In the genomic region with DNA sequence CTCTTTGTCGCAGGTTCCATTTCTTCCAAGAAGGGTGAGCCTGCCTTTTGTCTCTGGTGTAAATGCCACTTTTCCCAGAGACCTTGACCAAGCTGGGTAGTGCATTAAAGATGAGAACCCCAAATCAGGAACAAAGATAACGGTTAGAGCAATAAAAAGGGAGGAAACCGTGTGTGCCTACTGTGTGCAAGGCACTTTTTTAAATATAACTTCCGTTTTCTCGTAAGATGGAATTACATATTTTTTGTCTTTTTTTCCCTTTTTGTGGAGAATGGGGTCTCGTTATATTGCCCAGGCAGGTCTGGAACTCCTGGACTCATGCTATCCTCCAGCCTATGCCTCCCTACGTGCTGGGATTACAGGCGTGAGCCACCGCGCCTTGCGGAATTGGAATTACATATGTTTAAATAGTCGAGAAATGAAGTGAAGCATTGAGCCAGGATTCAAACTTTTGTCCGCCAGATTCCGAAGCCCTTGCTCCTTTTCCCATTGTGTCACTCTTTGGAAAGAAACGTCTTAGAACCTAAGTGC, we compare ENCODE assay signal across 8 cellular contexts. TPM values are rescaled to one million over a fixed set of nuclear protein-coding genes. Genes with fewer than 3 reads are reported as not detected.
DNase-seq lines count a peak whose midpoint lies in the region; ATAC-seq and TF ChIP-seq lines count a peak whose summit lies in the region.

No MANE protein-coding gene starts in this region.

- in situ Hi-C loops in GM23248 (cut with MboI) = no loop called here

- no peak for TF ChIP-seq CTCF in foreskin fibroblast (IDR thresholded peaks at IDR 0.05; ENCODE audit: low read depth, low read length)

- H3K4me3 ChIP-seq in GM23248 = peak overlapping the region; percentile 80
- peak overlapping the region; percentile 12 to 72 for H3K4me3 ChIP-seq in foreskin fibroblast (ENCODE audit: low read depth in 1 of 2, low read length in 2 of 2)
- peak overlapping the region; percentile 57 to 71 (median 70) for H3K4me3 ChIP-seq in skeletal muscle tissue (ENCODE audit: low read length in 3 of 3)

- H3K9ac ChIP-seq in GM23248 = peak overlapping the region; percentile 43
- peak overlapping the region; percentile 18 to 74 (median 66) for H3K9ac ChIP-seq in skeletal muscle tissue (ENCODE audit: low read depth in 1 of 3, low read length in 3 of 3)

- peak overlapping the region; percentile 92 for H2AFZ ChIP-seq in GM23248

- H3K9me3 ChIP-seq in GM23248 (ENCODE audit: low read depth) (no peaks in the 10 kb centered on the region), skeletal muscle tissue (ENCODE audit: control insufficient read depth in 3 of 3, low read length in 3 of 3) (no peaks in the 10 kb centered on the region)

- no peaks in the 10 kb centered on the region for H3K36me3 ChIP-seq in GM23248 (ENCODE audit: low read depth)
- H3K36me3 ChIP-seq in skeletal muscle tissue (ENCODE audit: control insufficient read depth in 3 of 3, insufficient read depth in 3 of 3, low read length in 3 of 3) = peaks cover 5 to 8% (median 5%) of the 10 kb centered on the region in 3 donors

- 18% methylated on average over 15 of the region's 15 CpGs for WGBS in GM23248 (ENCODE audit: low coverage in 1 of 2, low lambda C conversion rate in 2 of 2, missing lambda C conversion rate in 2 of 2), 2 experiments

- H3K4me3 Mint-ChIP-seq in T-cell = peak overlapping the region; percentile 81 to 98 (median 98)

- peak overlapping the region; percentile 87 to 98 for H3K27ac Mint-ChIP-seq in T-cell

- H3K9me3 Mint-ChIP-seq in T-cell = no peaks in the 10 kb centered on the region

- H3F3A ChIP-seq in GM23248 (ENCODE audit: insufficient read depth) = peaks cover 19% of the 10 kb centered on the region

- POLR2A ChIA-PET in T-cell (lab: Charles Lee) = interaction anchor here in 1 of 2 donors (0.6 kb wide), 1 partner anchor 28 kb away, joined by 3 read pairs; no protein-coding TSS in a partner anchor

- peaks cover 45 to 52% (median 49%) of the 10 kb centered on the region in 3 donors for H3K4me1 Mint-ChIP-seq in T-cell

- H3K79me2 ChIP-seq in GM23248 (ENCODE audit: insufficient read depth) = peaks cover 24% of the 10 kb centered on the region

- no peaks in the 10 kb centered on the region for H3K27me3 Mint-ChIP-seq in T-cell

- H3K27ac ChIP-seq in GM23248 (peak overlapping the region; percentile 62), skeletal muscle tissue (ENCODE audit: low read depth, low read length) (peak overlapping the region; percentile 99)

- H3K4me2 ChIP-seq in GM23248 (ENCODE audit: unreplicated experiment) = peak overlapping the region; percentile 73

- H3K36me3 Mint-ChIP-seq in T-cell = peaks cover 2% of the 10 kb centered on the region

- no peaks in the 10 kb centered on the region for H4K20me1 ChIP-seq in GM23248 (ENCODE audit: insufficient read depth)

- peaks cover 15% of the 10 kb centered on the region for H3K4me1 ChIP-seq in GM23248 (ENCODE audit: insufficient read depth)
- peaks cover 28 to 52% (median 34%) of the 10 kb centered on the region in 3 donors for H3K4me1 ChIP-seq in skeletal muscle tissue (ENCODE audit: control insufficient read depth in 3 of 3, insufficient read depth in 3 of 3, low read length in 3 of 3)

- no peaks in the 10 kb centered on the region for H3K27me3 ChIP-seq in GM23248 (replicated peaks; ENCODE audit: insufficient read depth)
- no peaks in the 10 kb centered on the region for H3K27me3 ChIP-seq in skeletal muscle tissue (ENCODE audit: control insufficient read depth in 3 of 3, insufficient read depth in 3 of 3, low read length in 3 of 3)

- ATAC-seq in T-cell (replicated peaks in 1 of 4) (no peak), GM19324 (IDR thresholded peaks at IDR 0.05; ENCODE audit: low FRiP score, unreplicated experiment) (no peak)

- CTCF ChIA-PET in T-cell (lab: Charles Lee) = interaction anchor here in 1 of 2 donors (2.9 kb wide), 1 partner anchor 18 kb away, joined by 21 read pairs; no protein-coding TSS in a partner anchor

- no peaks in the 10 kb centered on the region for H3K9me2 ChIP-seq in GM23248 (ENCODE audit: insufficient read depth)

- DNase-seq in GM23248 (no peak), T-cell (no peak), foreskin fibroblast (no peak), T-helper 9 cell (no peak), GM03348 (ENCODE audit: low spot score) (no peak)
- DNase-seq in activated CD4-positive, alpha-beta T cell treated with anti-CD3 and anti-CD28 coated beads, Interleukin-2, amount 50 U/mL, for 1 hour = no peak

RNA-seq across cellular contexts. Expression of gene NABP2, which starts 0.5 kb away (rescaled TPM):
- total RNA-seq in GM23248 (2014; rRNA removed; shearing (Covaris generic)) = 29.9 and 42.1 TPM in 2 replicates
- polyA plus RNA-seq in GM23248 (2016; fragmentation: Nextera tagmentation; extraction: Ambion mirVana) = 40.1 and 40.4 TPM in 2 replicates
- total RNA-seq in T-cell = 10 to 100 TPM; 11.8 to 19.1 (median 14.0) TPM
- total RNA-seq in skeletal muscle tissue = 14.1 TPM

RNA-seq across cellular contexts. Expression of gene RNF41, which starts 1.9 kb away (rescaled TPM):
- total RNA-seq in GM23248 (2014; rRNA removed; shearing (Covaris generic)) = 120 and 125 TPM in 2 replicates
- 37.6 and 39.4 TPM in 2 replicates for polyA plus RNA-seq in GM23248 (2016; fragmentation: Nextera tagmentation; extraction: Ambion mirVana)
- total RNA-seq in T-cell = 10 to 100 TPM; 26.3 to 43.1 (median 39.4) TPM
- total RNA-seq in skeletal muscle tissue = 30.8 TPM

RNA-seq across cellular contexts. Expression of gene SLC39A5, which starts 6.2 kb away (rescaled TPM):
- not detected in 2 replicates for total RNA-seq in GM23248 (2014; rRNA removed; shearing (Covaris generic))
- not detected in 2 replicates for polyA plus RNA-seq in GM23248 (2016; fragmentation: Nextera tagmentation; extraction: Ambion mirVana)
- total RNA-seq in T-cell (1 to 10 TPM in 1 of 5 donors, under 1 TPM in 2, not detected in 2; 0.57 to 1.4 (median 0.58) TPM), skeletal muscle tissue (not detected)

RNA-seq across cellular contexts. Expression of gene SMARCC2, which starts 34.4 kb away (rescaled TPM):
- total RNA-seq in GM23248 (2014; rRNA removed; shearing (Covaris generic)) = 23.4 and 34.0 TPM in 2 replicates
- 64.3 and 66.9 TPM in 2 replicates for polyA plus RNA-seq in GM23248 (2016; fragmentation: Nextera tagmentation; extraction: Ambion mirVana)
- total RNA-seq in T-cell = 100 to 1,000 TPM; 135 to 160 (median 159) TPM
- total RNA-seq in skeletal muscle tissue = 43.8 TPM

RNA-seq across cellular contexts. Expression of gene ANKRD52, which starts 34.5 kb away (rescaled TPM):
- 24.5 and 26.9 TPM in 2 replicates for total RNA-seq in GM23248 (2014; rRNA removed; shearing (Covaris generic))
- polyA plus RNA-seq in GM23248 (2016; fragmentation: Nextera tagmentation; extraction: Ambion mirVana) = 61.5 and 61.7 TPM in 2 replicates
- total RNA-seq in T-cell = 10 to 100 TPM; 35.8 to 51.0 (median 43.1) TPM
- 6.8 TPM for total RNA-seq in skeletal muscle tissue
